8 cellular contexts compared by ENCODE assay signal in the genomic region with DNA sequence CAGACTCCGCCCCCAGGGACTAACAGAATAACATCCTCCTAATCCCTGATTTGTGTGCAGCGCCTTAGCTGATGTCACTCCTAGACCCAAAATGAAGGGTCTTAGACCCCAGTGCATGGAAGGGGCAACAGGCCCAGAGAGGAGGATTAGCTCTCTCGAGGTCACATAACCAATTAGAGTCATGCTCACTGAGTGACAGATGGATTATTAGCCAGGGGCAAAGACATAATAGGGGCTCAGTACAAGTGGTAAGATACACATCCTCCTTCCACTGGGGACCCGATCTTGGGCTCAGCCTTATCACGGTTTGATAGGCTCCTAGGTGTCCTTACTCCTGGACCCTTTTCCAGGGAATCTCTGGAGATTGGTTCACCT. TPM values are rescaled to one million over a fixed set of nuclear protein-coding genes. Genes with fewer than 3 reads are reported as not detected.
A peak's percentile ranks its signal among the peaks of the same experiment; 100 is the strongest.
DNase-seq lines count a peak whose midpoint lies in the region; ATAC-seq lines count a peak whose summit lies in the region.

No MANE protein-coding gene starts in this region.

- CTCF ChIA-PET in activated CD4-positive, alpha-beta memory T cell treated with anti-CD3 and anti-CD28 coated beads, Interleukin-2, amount 10 ng/mL, durations not matched to agents 7 days and 5 days (lab: Charles Lee), result interaction anchor here (5.2 kb wide), 1 partner anchor 167 kb away, joined by 43 read pairs; no protein-coding TSS in a partner anchor

- H3K4me1 Mint-ChIP-seq in activated CD4-positive, alpha-beta memory T cell treated with anti-CD3 and anti-CD28 coated beads, Interleukin-2, amount 10 ng/mL, durations not matched to agents 7 days and 5 days, result peaks cover 41% of the 10 kb centered on the region
- peaks cover 21% of the 10 kb centered on the region for H3K4me1 Mint-ChIP-seq in stimulated activated naive CD8-positive, alpha-beta T cell treated with anti-CD3 and anti-CD28 coated beads, Interleukin-15, amount 100 ng/mL, for 72 hours

- POLR2A ChIA-PET in activated CD4-positive, alpha-beta memory T cell treated with anti-CD3 and anti-CD28 coated beads, Interleukin-2, amount 10 ng/mL, durations not matched to agents 7 days and 5 days (lab: Charles Lee), result interaction anchor here (3.0 kb wide), 1 partner anchor 189 kb away, joined by 15 read pairs; the partner anchor contains the start of gene DYNLRB1

- no peaks in the 10 kb centered on the region for H3K36me3 Mint-ChIP-seq in activated CD4-positive, alpha-beta memory T cell treated with anti-CD3 and anti-CD28 coated beads, Interleukin-2, amount 10 ng/mL, durations not matched to agents 7 days and 5 days (ENCODE audit: low read depth)

- peak in 2 of 3 experiments; percentile 54 to 75 for DNase-seq in NCI-H1417 (lab: John Stamatoyannopoulos, UW)
- no peak for DNase-seq in NCI-H1417 treated with DMSO at 0.1 percent for 48 hours (lab: John Stamatoyannopoulos, UW)
- no peak for DNase-seq in activated CD4-positive, alpha-beta memory T cell treated with anti-CD3 and anti-CD28 coated beads, Interleukin-2, amount 10 ng/mL, durations not matched to agents 7 days and 5 days
- DNase-seq in stimulated activated naive CD8-positive, alpha-beta T cell treated with anti-CD3 and anti-CD28 coated beads, Interleukin-15, amount 100 ng/mL, for 72 hours, result no peak
- no peak for DNase-seq in ureter (ENCODE audit: low spot score)
- DNase-seq in medulla oblongata (ENCODE audit: extremely low spot score), result no peak

- H3K27me3 Mint-ChIP-seq in activated CD4-positive, alpha-beta memory T cell treated with anti-CD3 and anti-CD28 coated beads, Interleukin-2, amount 10 ng/mL, durations not matched to agents 7 days and 5 days, result peaks cover 13% of the 10 kb centered on the region
- peaks cover 17% of the 10 kb centered on the region for H3K27me3 Mint-ChIP-seq in stimulated activated naive CD8-positive, alpha-beta T cell treated with anti-CD3 and anti-CD28 coated beads, Interleukin-15, amount 100 ng/mL, for 72 hours

- ATAC-seq in stimulated activated naive CD8-positive, alpha-beta T cell treated with anti-CD3 and anti-CD28 coated beads, Interleukin-15, amount 100 ng/mL, for 72 hours, result no peak
- no peak for ATAC-seq in GM18517 (IDR thresholded peaks at IDR 0.05; ENCODE audit: unreplicated experiment)

- H3K4me3 Mint-ChIP-seq in activated CD4-positive, alpha-beta memory T cell treated with anti-CD3 and anti-CD28 coated beads, Interleukin-2, amount 10 ng/mL, durations not matched to agents 7 days and 5 days, result peak overlapping the region; percentile 86
- H3K4me3 Mint-ChIP-seq in stimulated activated naive CD8-positive, alpha-beta T cell treated with anti-CD3 and anti-CD28 coated beads, Interleukin-15, amount 100 ng/mL, for 72 hours, result peak overlapping the region; percentile 91 to 94

- H3K27ac Mint-ChIP-seq in activated CD4-positive, alpha-beta memory T cell treated with anti-CD3 and anti-CD28 coated beads, Interleukin-2, amount 10 ng/mL, durations not matched to agents 7 days and 5 days, result peak overlapping the region; percentile 86
- peak overlapping the region in 1 of 2 donors; percentile 93 for H3K27ac Mint-ChIP-seq in stimulated activated naive CD8-positive, alpha-beta T cell treated with anti-CD3 and anti-CD28 coated beads, Interleukin-15, amount 100 ng/mL, for 72 hours

- peak overlapping the region; percentile 72 for H3K4me3 ChIP-seq in iPS-11a (ENCODE audit: low read depth, low read length)

- H3K9me3 Mint-ChIP-seq in activated CD4-positive, alpha-beta memory T cell treated with anti-CD3 and anti-CD28 coated beads, Interleukin-2, amount 10 ng/mL, durations not matched to agents 7 days and 5 days, result no peaks in the 10 kb centered on the region
- H3K9me3 Mint-ChIP-seq in stimulated activated naive CD8-positive, alpha-beta T cell treated with anti-CD3 and anti-CD28 coated beads, Interleukin-15, amount 100 ng/mL, for 72 hours, result no peaks in the 10 kb centered on the region

RNA-seq across cellular contexts. Expression of gene TP53INP2, which starts 0.9 kb away (rescaled TPM):
- total RNA-seq in activated CD4-positive, alpha-beta memory T cell treated with anti-CD3 and anti-CD28 coated beads, Interleukin-2, amount 10 ng/mL, durations not matched to agents 7 days and 5 days, result 1 to 10 TPM; 3.3 TPM
- total RNA-seq in ureter, result 31.9 TPM

RNA-seq across cellular contexts. Expression of gene PIGU, which starts 28.1 kb away (rescaled TPM):
- 10 to 100 TPM; 18.3 to 18.6 TPM for total RNA-seq in activated CD4-positive, alpha-beta memory T cell treated with anti-CD3 and anti-CD28 coated beads, Interleukin-2, amount 10 ng/mL, durations not matched to agents 7 days and 5 days
- 33.5 TPM for total RNA-seq in ureter

Comparison
In these comparisons a context has a peak if more than half of its experiments do, and no peak if none do; other contexts are left out.
1. DNase-seq: peak in NCI-H1417 (2 of 3); none in NCI-H1417 treated with DMSO at 0.1 percent for 48 hours (single experiment), activated CD4-positive, alpha-beta memory T cell treated with anti-CD3 and anti-CD28 coated beads, Interleukin-2, amount 10 ng/mL, durations not matched to agents 7 days and 5 days (single experiment), stimulated activated naive CD8-positive, alpha-beta T cell treated with anti-CD3 and anti-CD28 coated beads, Interleukin-15, amount 100 ng/mL, for 72 hours (0 of 2), ureter (single experiment) and medulla oblongata (single experiment).